In the genomic region with DNA sequence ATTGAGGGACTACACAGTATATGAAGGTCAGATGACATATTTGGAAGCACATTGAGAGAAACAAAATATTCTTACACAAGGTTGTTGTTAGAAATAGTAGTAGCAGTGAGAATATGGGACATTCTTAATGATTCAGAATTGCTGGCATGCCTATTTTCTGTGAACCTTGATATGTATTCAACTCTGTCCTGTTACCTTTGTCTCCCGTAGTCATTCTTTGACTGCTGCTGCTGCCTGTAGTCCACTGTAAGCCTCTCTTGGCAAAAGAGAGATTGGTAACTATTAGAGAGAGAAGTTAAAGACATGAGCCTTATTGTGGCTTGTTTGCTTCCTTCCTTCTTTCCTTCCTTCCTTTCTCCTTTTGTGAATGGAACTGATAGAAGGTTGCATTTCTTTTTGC, we compare ENCODE assay signal across 1 cellular context.
TF ChIP-seq lines count a peak whose summit lies in the region.

No MANE protein-coding gene starts in this region.

TF ChIP-seq in WTC11, 78 proteins besides CTCF, POLR2A, EP300 and RAD21 (continued from another document):
- no peak for TF ChIP-seq AFF4 (CRISPR knock-in tag; IDR thresholded peaks at IDR 0.05; ENCODE audit: borderline replicate concordance)
- no peak for TF ChIP-seq NFYB (CRISPR knock-in tag; conservative IDR thresholded peaks at IDR 0.05; ENCODE audit: low read depth)
- no peak for TF ChIP-seq E2F1 (CRISPR knock-in tag; IDR thresholded peaks at IDR 0.05)
- TF ChIP-seq RELA (CRISPR knock-in tag; IDR thresholded peaks at IDR 0.05; ENCODE audit: borderline replicate concordance) = no peak
- TF ChIP-seq SP1 (CRISPR knock-in tag; conservative IDR thresholded peaks at IDR 0.05) = no peak
- no peak for TF ChIP-seq ZNF416 (CRISPR knock-in tag; IDR thresholded peaks at IDR 0.05)
- TF ChIP-seq KAT7 (CRISPR knock-in tag; IDR thresholded peaks at IDR 0.05; ENCODE audit: borderline replicate concordance) = no peak
